In the genomic region with DNA sequence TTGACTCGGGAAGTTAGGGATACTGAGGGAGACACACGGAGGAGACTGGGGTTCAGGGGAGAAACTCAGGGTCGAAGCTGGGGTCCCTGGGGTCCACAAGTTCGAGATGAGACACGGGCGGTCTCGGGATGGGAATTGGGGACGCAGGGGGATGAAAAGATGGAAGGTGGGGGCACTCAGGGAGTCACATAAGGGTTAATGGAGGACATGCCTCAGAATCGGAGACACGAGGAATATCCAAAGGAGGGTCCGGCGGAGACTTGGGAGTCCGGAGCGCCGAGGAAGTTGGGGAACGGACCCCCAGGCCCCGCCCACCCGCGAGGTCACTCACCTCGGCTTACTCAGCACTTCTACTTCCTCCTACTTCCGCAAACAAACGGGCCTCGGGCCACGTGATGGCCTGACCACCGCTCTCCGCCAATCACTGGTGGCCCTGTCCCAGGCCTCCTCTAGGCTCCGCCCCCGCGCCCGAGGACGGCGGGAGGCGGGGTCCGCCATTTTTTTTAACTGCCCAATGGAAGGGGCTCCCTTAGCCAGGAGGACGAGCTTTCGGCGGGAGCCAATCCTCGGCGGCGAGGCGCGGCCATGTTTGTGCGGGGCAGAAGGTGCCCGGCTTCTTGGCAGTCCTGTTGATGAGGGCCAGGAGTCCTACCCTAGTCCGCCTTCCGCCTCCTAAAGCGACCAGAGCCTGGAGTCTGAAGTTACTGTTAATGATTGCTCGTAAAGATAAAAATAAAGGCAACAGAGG, we compare ENCODE assay signal across 8 cellular contexts. TPM values are rescaled to one million over a fixed set of nuclear protein-coding genes. Genes with fewer than 3 reads are reported as not detected.
A peak's percentile ranks its signal among the peaks of the same experiment; 100 is the strongest.
DNase-seq lines count a peak whose midpoint lies in the region; ATAC-seq, FAIRE-seq and TF ChIP-seq lines count a peak whose summit lies in the region.

TSS of gene PLA2G6 (minus strand) at position 378 of the 748 bp plus-strand sequence. CDS start 12,404 bp downstream, outside the sequence.

- H3K27ac ChIP-seq in pancreas = peak within 1 kb of the TSS; percentile 71 to 93 (median 80)
- peak within 1 kb of the TSS; percentile 80 to 88 for H3K27ac ChIP-seq in tibial artery

- FAIRE-seq in pancreas (lab: Jason Lieb, UNC) = peak; percentile 93

- H3K4me3 ChIP-seq in pancreas = peak within 1 kb of the TSS; percentile 16 to 67 (median 50)
- peak within 1 kb of the TSS; percentile 54 to 64 for H3K4me3 ChIP-seq in tibial artery

- H3K36me3 ChIP-seq in pancreas (no peaks in the 10 kb centered on the region), tibial artery (no peaks in the 10 kb centered on the region)

- 0 to 1% methylated on average over 48 of the region's 48 CpGs for WGBS in pancreas, 2 donors

- peak; percentile 32 for TF ChIP-seq POLR2A in GM10847 (IDR thresholded peaks at IDR 0.05; ENCODE audit: extremely low read depth, insufficient read length)

- TF ChIP-seq CTCF in pancreas (IDR thresholded peaks at IDR 0.05) (no peak), tibial artery (IDR thresholded peaks at IDR 0.05) (no peak)

- H3K27me3 ChIP-seq in pancreas (no peaks in the 10 kb centered on the region), tibial artery (no peaks in the 10 kb centered on the region)

- DNase-seq in NCI-H1417 (lab: John Stamatoyannopoulos, UW) = peak; percentile 96 to 98 (median 96)
- peak; percentile 87 to 96 for DNase-seq in SW 1271 (lab: John Stamatoyannopoulos, UW)
- peak; percentile 95 for DNase-seq in activated naive CD8-positive, alpha-beta T cell treated with anti-CD3 and anti-CD28 coated beads, Interleukin-2, amount 50 U/mL, for 16 hours (ENCODE audit: low read depth, low spot score)
- DNase-seq in Right ventricle myocardium inferior (ENCODE audit: missing footprints) = peak; percentile 99
- peak; percentile 98 to 100 (median 99) for DNase-seq in pancreas
- DNase-seq in tibial artery = peak; percentile 98 to 100

- peaks cover 0 to 21% (median 4%) of the 10 kb centered on the region in 3 donors for H3K4me1 ChIP-seq in pancreas
- H3K4me1 ChIP-seq in tibial artery = peaks cover 0 to 32% (median 20%) of the 10 kb centered on the region in 4 donors

- peak; percentile 89 for ATAC-seq in HG02759 (IDR thresholded peaks at IDR 0.05; ENCODE audit: unreplicated experiment)
- peak; percentile 98 for ATAC-seq in Right ventricle myocardium inferior
- peak; percentile 91 to 96 (median 96) for ATAC-seq in pancreas

- intact Hi-C loops in Right ventricle myocardium inferior (cut with DNase I) = loop anchor here (5.0 kb wide), 1 partner anchor 91 kb away; the partner anchor contains the start of gene TMEM184B
- intact Hi-C loops in pancreas (cut with DNase I) = no loop called here
- intact Hi-C loops in tibial artery (cut with DNase I; ENCODE audit: low total_unique reads) = no loop called here

- H3K9me3 ChIP-seq in pancreas (no peaks in the 10 kb centered on the region), tibial artery (no peaks in the 10 kb centered on the region)

RNA-seq across cellular contexts. Expression of gene PLA2G6, which starts in this region (rescaled TPM):
- 11.4 TPM for total RNA-seq in Right ventricle myocardium inferior
- total RNA-seq in pancreas = 10 to 100 TPM in 5 of 6 donors, 1 to 10 TPM in 1; 8.7 to 47.0 (median 21.3) TPM
- polyA plus RNA-seq in pancreas = 100 to 1,000 TPM; 107 to 109 TPM

Comparison
In these comparisons a context has a peak if more than half of its experiments do, and no peak if none do; other contexts are left out.
1. Peak in every context shown above with its lines: DNase-seq, ATAC-seq, H3K4me3 ChIP-seq and H3K27ac ChIP-seq.